Comparison of ENCODE assay signal across 8 cellular contexts in the genomic region with DNA sequence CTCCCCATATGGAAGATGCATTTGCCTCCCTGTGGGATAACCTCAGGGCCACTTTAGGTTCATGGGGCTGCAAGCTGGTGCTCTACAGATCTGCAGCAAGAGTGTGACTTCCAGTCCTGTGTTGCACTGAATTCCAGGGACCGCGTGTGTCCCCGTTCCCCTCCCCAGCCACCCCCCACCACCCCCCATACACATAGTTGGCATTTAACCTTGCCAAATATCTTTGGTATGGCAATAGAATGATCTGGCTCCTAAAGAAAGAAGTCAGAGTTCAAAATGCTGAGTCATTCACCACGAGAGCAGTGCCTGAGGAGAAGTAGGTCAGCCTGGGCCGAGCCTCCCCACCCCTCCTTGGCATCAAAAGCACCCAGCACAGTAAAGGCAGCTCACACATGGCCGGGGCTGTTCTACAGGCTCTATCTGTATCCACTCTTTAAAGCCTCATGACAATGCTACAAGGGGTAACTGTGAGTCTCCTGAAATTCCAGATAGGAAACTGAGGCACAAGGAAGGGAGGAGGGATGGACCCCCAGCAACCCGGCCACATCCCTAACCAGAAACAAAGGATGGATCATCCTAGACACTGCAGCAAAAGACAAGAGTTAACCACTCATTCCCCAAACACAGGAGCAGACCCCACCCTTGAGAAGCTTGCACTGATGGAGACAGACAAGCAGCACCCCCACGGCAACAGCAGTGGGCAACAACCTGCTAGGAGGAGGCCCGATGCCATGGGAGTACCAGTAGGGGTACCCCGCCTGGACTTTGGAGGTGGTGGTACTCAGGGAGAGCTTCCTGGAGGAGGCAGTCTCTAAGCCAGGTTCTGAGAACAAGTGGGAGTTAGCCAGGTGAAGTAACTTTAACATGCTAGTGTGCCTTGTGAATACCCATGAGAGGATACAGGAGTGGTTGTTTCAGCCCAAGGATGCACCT.
A peak's percentile ranks its signal among the peaks of the same experiment; 100 is the strongest.
DNase-seq lines count a peak whose midpoint lies in the region; ATAC-seq and TF ChIP-seq lines count a peak whose summit lies in the region.

No MANE protein-coding gene starts in this region.

- no peak overlapping the region for H3K9ac ChIP-seq in mammary epithelial cell (ENCODE audit: insufficient read depth, low read length)

- H2AFZ ChIP-seq in mammary epithelial cell (ENCODE audit: low read depth, low read length) = no peak overlapping the region

- no peaks in the 10 kb centered on the region for H4K20me1 ChIP-seq in mammary epithelial cell (ENCODE audit: insufficient read depth, low read length)

- H3K4me3 ChIP-seq in mammary epithelial cell (replicated peaks in 1 of 3; ENCODE audit: insufficient read depth in 1 of 3, low read depth in 2 of 3, low read length in 3 of 3) = no peak overlapping the region

- H3K4me2 ChIP-seq in mammary epithelial cell (ENCODE audit: insufficient read depth, low read depth, low read length) = peak overlapping the region; percentile 16

- H3K9me3 ChIP-seq in mammary epithelial cell (replicated peaks; ENCODE audit: insufficient read depth, low read length) = no peaks in the 10 kb centered on the region

- DNase-seq in ACHN = peak; percentile 68
- peak; percentile 69 for DNase-seq in LoVo (ENCODE audit: low spot score)
- DNase-seq in mammary epithelial cell = peak; percentile 57
- peak; percentile 69 for DNase-seq in medulla oblongata (ENCODE audit: extremely low spot score)
- DNase-seq in activated CD4-positive, alpha-beta T cell treated with anti-CD3 and anti-CD28 coated beads for 4 hours = no peak
- no peak for DNase-seq in CD14-positive monocyte (ENCODE audit: low spot score)

- peaks cover 2 to 8% (median 5%) of the 10 kb centered on the region in 3 donors for H3K27me3 Mint-ChIP-seq in CD14-positive monocyte (ENCODE audit: low read depth in 3 of 3)

- CTCF ChIA-PET in mammary epithelial cell (lab: Charles Lee; ENCODE audit: low non-redundant PET) = no interaction called here

- H3K4me1 Mint-ChIP-seq in CD14-positive monocyte = peaks cover 10% of the 10 kb centered on the region

- H3K9me3 Mint-ChIP-seq in CD14-positive monocyte = peaks cover 0 to 14% (median 0%) of the 10 kb centered on the region in 7 donors

- no peaks in the 10 kb centered on the region for H3K79me2 ChIP-seq in mammary epithelial cell (ENCODE audit: insufficient read depth, low read length)

- ATAC-seq in HG03354 (IDR thresholded peaks at IDR 0.05; ENCODE audit: poor library complexity, severe bottlenecking, unreplicated experiment) (no peak), GM21515 (IDR thresholded peaks at IDR 0.05; ENCODE audit: unreplicated experiment) (no peak)

- H3K27me3 ChIP-seq in mammary epithelial cell (ENCODE audit: insufficient read depth, low read length) = no peaks in the 10 kb centered on the region

- H3K36me3 ChIP-seq in mammary epithelial cell (ENCODE audit: insufficient read depth, low read length) = no peaks in the 10 kb centered on the region

- H3K36me3 Mint-ChIP-seq in CD14-positive monocyte = no peaks in the 10 kb centered on the region

- in situ Hi-C loops in ACHN (cut with HindIII; ENCODE audit: low pct_ligation_motif_present, low pct_unique_long_range_greater_than_20kb, low sequenced_read_pairs) = no loop called here
- in situ Hi-C loops in mammary epithelial cell (cut with MboI; ENCODE audit: low sequenced_read_pairs in 2 of 2) = no loop called here

- WGBS in mammary epithelial cell (ENCODE audit: low coverage, missing lambda C conversion rate) = 22% methylated on average over 5 of the region's 10 CpGs

- H3K27ac Mint-ChIP-seq in CD14-positive monocyte = no peak overlapping the region

- TF ChIP-seq CTCF in mammary epithelial cell (conservative IDR thresholded peaks at IDR 0.05 in 1 of 2, IDR thresholded peaks at IDR 0.05 in 1 of 2; ENCODE audit: extremely low read depth in 1 of 2, insufficient read depth in 1 of 2, low read depth in 1 of 2, low read length in 2 of 2) (no peak), CD14-positive monocyte (IDR thresholded peaks at IDR 0.05) (no peak)

- H3K4me1 ChIP-seq in mammary epithelial cell (ENCODE audit: insufficient read depth, low read length) = peaks cover 33% of the 10 kb centered on the region

- no TSS peak for BruUV-seq in mammary epithelial cell (replicated peaks; lab: Mats Ljungman, UMichigan)

- H3K27ac ChIP-seq in mammary epithelial cell (ENCODE audit: insufficient read depth, low read depth, low read length) = no peak overlapping the region

- H3K4me3 Mint-ChIP-seq in CD14-positive monocyte = no peak overlapping the region

- dilution Hi-C loops in mammary epithelial cell (cut with HindIII; ENCODE audit: low sequenced_read_pairs) = loop anchor here (5.0 kb wide), 1 partner anchor 97 kb away; no protein-coding TSS in a partner anchor

- intact Hi-C loops in mammary epithelial cell (cut with micrococcal nuclease) (no loop called here), CD14-positive monocyte (cut with micrococcal nuclease) (no loop called here)

Comparison
In these comparisons a context has a peak if more than half of its experiments do, and no peak if none do; other contexts are left out.
1. DNase-seq: peak in ACHN (single experiment), LoVo (single experiment), mammary epithelial cell (single experiment) and medulla oblongata (single experiment); none in activated CD4-positive, alpha-beta T cell treated with anti-CD3 and anti-CD28 coated beads for 4 hours (0 of 2) and CD14-positive monocyte (single experiment).